Comparison of ENCODE assay signal across 13 cellular contexts in the genomic region with DNA sequence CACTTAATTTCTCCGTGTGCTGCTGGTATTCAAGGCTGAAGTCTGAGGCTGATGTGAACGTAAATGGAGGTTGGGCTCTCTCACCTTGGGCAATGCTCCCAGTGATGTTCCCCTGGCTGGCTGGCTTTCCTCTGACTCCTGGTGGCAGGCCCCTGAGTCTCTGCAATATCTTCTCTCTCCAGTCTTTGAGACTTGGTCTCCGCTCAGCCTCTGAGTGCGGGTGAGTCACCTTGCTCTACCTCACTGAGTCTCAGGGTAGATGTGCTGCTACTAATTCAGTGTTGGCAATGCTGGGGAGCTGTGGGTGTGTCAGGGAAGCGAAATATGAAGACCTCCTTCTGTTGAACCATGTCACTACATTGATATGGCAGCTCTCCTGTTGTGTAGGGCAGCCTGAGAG.
"Had no signal": no experiment of that assay in that cellular context is flagged by ENCODE, and none has a peak within 500 bp of the region (broad histone marks: within the 10 kb centered on the region; RNA-seq: fewer than 3 reads in every experiment).

No MANE protein-coding gene starts in this region.

- FAIRE-seq: bronchial epithelial cell had no signal

- ATAC-seq: esophagus mucosa had no signal

- H3K9me3 Mint-ChIP-seq: activated B cell treated with CpG ODN at 0.5 μM for 24 hours; activated CD4-positive, alpha-beta T cell treated with anti-CD3 and anti-CD28 coated beads, Interleukin-2, amount 10 ng/mL, durations not matched to agents 7 days and 5 days; activated T-helper 2 cell treated with anti-CD3 and anti-CD28 coated beads, Interferon-gamma antibody, Interleukin-2, Interleukin-4, amounts not matched to agents 10 μg/mL and 5 μg/mL and 100 μg/mL, durations not matched to agents 14 hours and 24 hours and 36 hours; stimulated activated naive CD8-positive, alpha-beta T cell treated with anti-CD3 and anti-CD28 coated beads, Interleukin-15, Interleukin-2, amounts not matched to agents 100 ng/mL and 50 ng/mL, for 24 hours had no signal

- H3K9me3 ChIP-seq: left ventricle myocardium inferior, ovary, testis had no signal

- H3K27ac ChIP-seq: left ventricle myocardium inferior, ovary, testis had no signal

- H3K27me3 ChIP-seq: ovary, testis had no signal

- H3K4me3 Mint-ChIP-seq: activated B cell treated with CpG ODN at 0.5 μM for 24 hours; activated CD4-positive, alpha-beta T cell treated with anti-CD3 and anti-CD28 coated beads, Interleukin-2, amount 10 ng/mL, durations not matched to agents 7 days and 5 days; stimulated activated naive CD8-positive, alpha-beta T cell treated with anti-CD3 and anti-CD28 coated beads, Interleukin-15, Interleukin-2, amounts not matched to agents 100 ng/mL and 50 ng/mL, for 24 hours had no signal

- H3K27me3 Mint-ChIP-seq: activated B cell treated with CpG ODN at 0.5 μM for 24 hours; stimulated activated naive CD8-positive, alpha-beta T cell treated with anti-CD3 and anti-CD28 coated beads, Interleukin-15, Interleukin-2, amounts not matched to agents 100 ng/mL and 50 ng/mL, for 24 hours had no signal

- H3K36me3 ChIP-seq: left ventricle myocardium inferior, ovary had no signal

- DNase-seq: activated B cell treated with CpG ODN at 0.5 μM for 24 hours; activated CD4-positive, alpha-beta T cell treated with anti-CD3 and anti-CD28 coated beads, Interleukin-2, amount 10 ng/mL, durations not matched to agents 7 days and 5 days; activated naive CD4-positive, alpha-beta T cell treated with anti-CD3 and anti-CD28 coated beads, Interleukin-2, amount 50 U/mL, for 16 hours; activated T-cell treated with anti-CD3 and anti-CD28 coated beads for 4 hours; left ventricle myocardium inferior; ovary; stimulated activated CD4-positive, alpha-beta T cell treated with anti-CD3 and anti-CD28 coated beads, Interleukin-15, amount 100 ng/mL, for 24 hours; stimulated activated CD4-positive, alpha-beta T cell treated with anti-CD3 and anti-CD28 coated beads, Interleukin-4, amount 100 ng/mL, for 24 hours; testis had no signal

- H3K4me1 ChIP-seq: testis had no signal

- H3K4me3 ChIP-seq: left ventricle myocardium inferior, ovary, testis had no signal

- H3K27ac Mint-ChIP-seq: activated B cell treated with CpG ODN at 0.5 μM for 24 hours; activated CD4-positive, alpha-beta T cell treated with anti-CD3 and anti-CD28 coated beads, Interleukin-2, amount 10 ng/mL, durations not matched to agents 7 days and 5 days; activated T-helper 2 cell treated with anti-CD3 and anti-CD28 coated beads, Interferon-gamma antibody, Interleukin-2, Interleukin-4, amounts not matched to agents 10 μg/mL and 5 μg/mL and 100 μg/mL, durations not matched to agents 14 hours and 24 hours and 36 hours; stimulated activated naive CD8-positive, alpha-beta T cell treated with anti-CD3 and anti-CD28 coated beads, Interleukin-15, Interleukin-2, amounts not matched to agents 100 ng/mL and 50 ng/mL, for 24 hours had no signal
